Comparison of ENCODE assay signal across 9 cellular contexts in the genomic region with DNA sequence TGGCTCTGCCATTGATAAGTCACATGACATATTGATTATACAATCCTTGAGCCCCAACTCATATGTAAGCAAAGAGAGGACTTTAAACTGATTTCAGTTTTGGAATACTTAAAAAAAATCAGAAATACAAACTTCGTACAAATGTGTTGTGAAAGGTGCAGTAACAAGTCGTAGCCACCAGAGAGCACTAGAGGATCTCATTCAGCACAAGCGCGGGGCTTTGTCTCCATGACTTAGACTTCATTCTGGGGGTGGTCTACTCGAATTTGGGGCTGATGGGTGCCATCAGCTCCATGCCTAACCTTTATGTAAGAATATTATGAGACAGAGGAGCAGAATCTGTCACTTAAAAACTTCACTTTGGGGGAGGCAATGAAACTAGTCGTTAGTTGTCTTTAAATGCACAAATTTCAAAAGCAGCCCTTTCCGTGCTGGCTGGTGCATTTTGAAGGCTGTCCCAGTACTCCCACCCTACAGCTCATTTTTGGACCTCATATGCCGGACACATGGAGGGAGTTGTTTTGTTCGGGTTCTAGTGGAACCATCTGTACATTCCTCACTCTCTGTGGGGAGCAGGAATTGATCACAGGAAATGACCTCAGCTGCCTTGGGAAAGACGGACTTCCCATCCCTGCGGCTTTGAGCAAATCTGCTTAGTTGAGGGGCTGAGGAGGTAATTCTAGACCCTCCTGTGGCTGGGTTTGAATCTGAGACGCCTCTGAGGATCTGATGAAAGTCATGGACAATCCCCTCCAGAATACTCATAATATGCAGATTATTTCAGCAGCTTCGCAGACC. TPM values are rescaled to one million over a fixed set of nuclear protein-coding genes. Genes with fewer than 3 reads are reported as not detected.
DNase-seq lines count a peak whose midpoint lies in the region; ATAC-seq and TF ChIP-seq lines count a peak whose summit lies in the region.
"Had no signal": no experiment of that assay in that cellular context is flagged by ENCODE, and none has a peak within 500 bp of the region (broad histone marks: within the 10 kb centered on the region; RNA-seq: fewer than 3 reads in every experiment).

No MANE protein-coding gene starts in this region.

- H3K4me1 ChIP-seq in KMS-11 (ENCODE audit: low read depth, poor library complexity, severe bottlenecking) (peaks cover 3% of the 10 kb centered on the region), RWPE2 (ENCODE audit: insufficient read depth, poor library complexity, severe bottlenecking) (no peaks in the 10 kb centered on the region)

- TF ChIP-seq CTCF in KMS-11 (conservative IDR thresholded peaks at IDR 0.05; ENCODE audit: low read depth, low read length) (peak; percentile 97), RWPE2 (IDR thresholded peaks at IDR 0.05; ENCODE audit: poor library complexity, severe bottlenecking) (peak; percentile 88)

- DNase-seq in EL (peak; percentile 86), RWPE2 (ENCODE audit: low spot score) (no peak), head of caudate nucleus (peak in 36 of 42 donors; percentile 12 to 80 (median 50)), pulmonary artery endothelial cell (ENCODE audit: low read depth, low spot score) (peak; percentile 30)

- no peak overlapping the region for H3K27ac ChIP-seq in KMS-11
- no peak overlapping the region for H3K27ac ChIP-seq in RWPE2 (ENCODE audit: poor library complexity, severe bottlenecking)
- H3K27ac ChIP-seq: epithelial cell of prostate had no signal

- H3K79me2 ChIP-seq in KMS-11 (ENCODE audit: insufficient read depth, low read depth) = no peaks in the 10 kb centered on the region

- no peak overlapping the region for H3K9ac ChIP-seq in KMS-11

- intact Hi-C loops in head of caudate nucleus (cut with DNase I) = loop anchor here (2.0 kb wide), 1 partner anchor 360 kb away; no protein-coding TSS in a partner anchor

- H3K9me3 ChIP-seq in RWPE2 (ENCODE audit: severe bottlenecking) = no peaks in the 10 kb centered on the region

- H3K9me3 Mint-ChIP-seq in activated naive CD8-positive, alpha-beta T cell (ENCODE audit: low read depth) = no peaks in the 10 kb centered on the region

- ATAC-seq in RWPE2 (ENCODE audit: low read depth) (peak; percentile 62), HG03565 (IDR thresholded peaks at IDR 0.05; ENCODE audit: unreplicated experiment) (no peak), GM21447 (IDR thresholded peaks at IDR 0.05; ENCODE audit: unreplicated experiment) (no peak)

- H3K4me2 ChIP-seq in KMS-11 = peak overlapping the region; percentile 19; the same call in 1 of the 2 replicates

- peak overlapping the region; percentile 66 for H2AFZ ChIP-seq in KMS-11 (ENCODE audit: low read depth)

- no peaks in the 10 kb centered on the region for H4K20me1 ChIP-seq in KMS-11 (ENCODE audit: insufficient read depth)

- H3K27me3 ChIP-seq in KMS-11 (ENCODE audit: insufficient read depth, low read depth) (no peaks in the 10 kb centered on the region; the same call in 1 of the 2 replicates), RWPE2 (ENCODE audit: insufficient read depth, poor library complexity, severe bottlenecking) (peaks cover 15% of the 10 kb centered on the region)

- peaks cover 31% of the 10 kb centered on the region for H3K27me3 Mint-ChIP-seq in activated naive CD8-positive, alpha-beta T cell

- H3K4me3 ChIP-seq in KMS-11 (IDR thresholded peaks at IDR 0.05; ENCODE audit: insufficient read depth, low read depth, low read length) = no peak overlapping the region
- H3K4me3 ChIP-seq in RWPE2 (ENCODE audit: severe bottlenecking) = peak overlapping the region; percentile 7

- no peak overlapping the region for H3K27ac Mint-ChIP-seq in activated naive CD8-positive, alpha-beta T cell

- H3K36me3 Mint-ChIP-seq in activated naive CD8-positive, alpha-beta T cell = no peaks in the 10 kb centered on the region

- H3K4me3 Mint-ChIP-seq in activated naive CD8-positive, alpha-beta T cell = peak overlapping the region; percentile 25

- H3K4me1 Mint-ChIP-seq in activated naive CD8-positive, alpha-beta T cell (ENCODE audit: low read depth) = peaks cover 10% of the 10 kb centered on the region

- H3K36me3 ChIP-seq in KMS-11 (ENCODE audit: insufficient read depth) (no peaks in the 10 kb centered on the region), RWPE2 (ENCODE audit: low read depth) (no peaks in the 10 kb centered on the region)

RNA-seq across cellular contexts. Expression of a gene that starts 27.5 kb away (rescaled TPM):
- 0.20 and 0.46 TPM in 2 replicates for total RNA-seq in pulmonary artery endothelial cell

RNA-seq across cellular contexts. Expression of a gene that starts 49.2 kb away (rescaled TPM):
- 0.46 and 0.99 TPM in 2 replicates for total RNA-seq in pulmonary artery endothelial cell
